8 cellular contexts compared by ENCODE assay signal in the genomic region with DNA sequence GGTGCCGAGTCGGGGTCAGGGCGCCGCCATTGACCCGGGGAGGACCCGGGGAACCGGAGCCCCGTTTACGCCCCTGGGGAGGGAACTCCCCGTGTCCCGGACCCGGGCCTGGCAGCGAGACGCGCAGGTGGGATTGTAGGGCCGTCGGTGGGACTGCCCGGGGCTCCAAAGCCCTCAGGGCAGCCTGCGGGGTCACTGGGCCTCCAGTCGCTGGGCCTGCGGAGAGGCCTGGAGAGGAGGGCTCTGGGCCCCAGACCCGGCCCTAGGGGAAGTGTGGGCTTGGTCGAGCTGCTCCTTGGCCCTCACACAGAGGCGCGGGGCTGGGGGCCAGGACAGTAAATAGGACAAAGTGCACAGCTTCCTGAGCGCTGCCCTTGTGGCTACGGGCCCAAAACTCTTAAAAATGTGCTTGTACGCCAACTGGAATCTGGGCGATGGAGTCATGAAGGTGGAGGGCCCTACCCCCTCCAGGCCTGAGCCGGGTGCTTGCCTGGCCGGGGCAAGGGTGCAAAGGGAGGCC. TPM values are rescaled to one million over a fixed set of nuclear protein-coding genes. Genes with fewer than 3 reads are reported as not detected.
DNase-seq lines count a peak whose midpoint lies in the region; ATAC-seq and TF ChIP-seq lines count a peak whose summit lies in the region.

No MANE protein-coding gene starts in this region.

- DNase-seq in CD4-positive, alpha-beta T cell = no peak
- DNase-seq in epithelial cell of prostate (ENCODE audit: low read depth, low spot score) = no peak
- no peak for DNase-seq in NCI-H82 treated with DMSO at 0.1 percent for 48 hours (lab: John Stamatoyannopoulos, UW; ENCODE audit: unreplicated experiment)
- no peak for DNase-seq in NCI-H2196 treated with DMSO at 0.1 percent for 48 hours (lab: John Stamatoyannopoulos, UW; ENCODE audit: unreplicated experiment)
- DNase-seq in hippocampal formation (lab: John Stamatoyannopoulos, UW) = no peak

- H3K4me3 Mint-ChIP-seq in CD4-positive, alpha-beta T cell = peak overlapping the region; percentile 57
- peak overlapping the region; percentile 58 to 73 (median 62) for H3K4me3 Mint-ChIP-seq in nephron

- H3K27me3 ChIP-seq in CD4-positive, alpha-beta T cell (ENCODE audit: control insufficient read depth, insufficient read depth, low read length) = no peaks in the 10 kb centered on the region
- H3K27me3 ChIP-seq in HUES64 (ENCODE audit: insufficient read depth, low read length) = peaks cover 10% of the 10 kb centered on the region; the same call in 1 of the 2 replicates

- peak overlapping the region; percentile 22 for H3K27ac Mint-ChIP-seq in CD4-positive, alpha-beta T cell
- H3K27ac Mint-ChIP-seq in nephron = no peak overlapping the region

- H3K36me3 ChIP-seq in HUES64 (ENCODE audit: insufficient read depth, low read length) = peaks cover 6% of the 10 kb centered on the region; the same call in 1 of the 2 replicates

- POLR2A ChIA-PET in CD4-positive, alpha-beta T cell (lab: Charles Lee) = no interaction called here

- peaks cover 16% of the 10 kb centered on the region for H3K4me1 Mint-ChIP-seq in CD4-positive, alpha-beta T cell (ENCODE audit: low read depth)
- peaks cover 11% of the 10 kb centered on the region for H3K4me1 Mint-ChIP-seq in nephron

- intact Hi-C loops in CD4-positive, alpha-beta T cell (cut with DNase I, micrococcal nuclease) = loop anchor here (2.0 to 5.0 kb wide), 2 partner anchors 14 to 131 kb away; a partner anchor contains a TSS

- H3K4me1 ChIP-seq in HUES64 (ENCODE audit: insufficient read depth, low read length) = peaks cover 6% of the 10 kb centered on the region; the same call in 1 of the 2 replicates

- peak overlapping the region; percentile 57 for H3K4me3 ChIP-seq in HUES64 (ENCODE audit: low read length)

- H3K9me3 ChIP-seq in CD4-positive, alpha-beta T cell (ENCODE audit: control insufficient read depth, low read length) = no peaks in the 10 kb centered on the region
- H3K9me3 ChIP-seq in HUES64 (ENCODE audit: insufficient read depth, low read depth, low read length) = 0 out of 2 replicates have a peak, but pooled peaks cover 7% of the 10 kb centered on the region

- 46% methylated on average over 31 of the region's 31 CpGs for WGBS in HUES64

- ATAC-seq in CD4-positive, alpha-beta T cell (ENCODE audit: poor library complexity) = no peak
- ATAC-seq in GM19397 (IDR thresholded peaks at IDR 0.05; ENCODE audit: unreplicated experiment) = no peak

- H3K27me3 Mint-ChIP-seq in CD4-positive, alpha-beta T cell = peaks cover 20% of the 10 kb centered on the region
- H3K27me3 Mint-ChIP-seq in nephron (ENCODE audit: low read depth) = peaks cover 36% of the 10 kb centered on the region

- H3K9me3 Mint-ChIP-seq in CD4-positive, alpha-beta T cell = no peaks in the 10 kb centered on the region
- H3K9me3 Mint-ChIP-seq in nephron = peaks cover 16% of the 10 kb centered on the region

- no peaks in the 10 kb centered on the region for H3K36me3 Mint-ChIP-seq in CD4-positive, alpha-beta T cell (ENCODE audit: low read depth)
- peaks cover 3% of the 10 kb centered on the region for H3K36me3 Mint-ChIP-seq in nephron (ENCODE audit: low read depth)

- peak overlapping the region; percentile 56 for H3K9ac ChIP-seq in HUES64 (ENCODE audit: low read depth, low read length)

- TF ChIP-seq CTCF in CD4-positive, alpha-beta T cell (IDR thresholded peaks at IDR 0.05) = no peak
- TF ChIP-seq CTCF in nephron (IDR thresholded peaks at IDR 0.05; ENCODE audit: unreplicated experiment in 3 of 3) = no peak

- CTCF ChIA-PET in CD4-positive, alpha-beta T cell (lab: Charles Lee) = no interaction called here

- H3K27ac ChIP-seq in CD4-positive, alpha-beta T cell (ENCODE audit: low read depth, low read length) = no peak overlapping the region
- H3K27ac ChIP-seq in HUES64 (ENCODE audit: low read depth, low read length) (no peak overlapping the region), epithelial cell of prostate (peak overlapping the region; percentile 22)

RNA-seq across cellular contexts. Expression of a gene that starts 0.7 kb away (rescaled TPM):
- 1 to 10 TPM; 1.5 to 1.6 TPM for total RNA-seq in CD4-positive, alpha-beta T cell
- polyA plus RNA-seq in HUES64 (2013, experiment 1 of 2) = 9.9 TPM
- 12.8 TPM for polyA plus RNA-seq in HUES64 (2013, experiment 2 of 2)
